19 cellular contexts compared by ENCODE assay signal in the genomic region with DNA sequence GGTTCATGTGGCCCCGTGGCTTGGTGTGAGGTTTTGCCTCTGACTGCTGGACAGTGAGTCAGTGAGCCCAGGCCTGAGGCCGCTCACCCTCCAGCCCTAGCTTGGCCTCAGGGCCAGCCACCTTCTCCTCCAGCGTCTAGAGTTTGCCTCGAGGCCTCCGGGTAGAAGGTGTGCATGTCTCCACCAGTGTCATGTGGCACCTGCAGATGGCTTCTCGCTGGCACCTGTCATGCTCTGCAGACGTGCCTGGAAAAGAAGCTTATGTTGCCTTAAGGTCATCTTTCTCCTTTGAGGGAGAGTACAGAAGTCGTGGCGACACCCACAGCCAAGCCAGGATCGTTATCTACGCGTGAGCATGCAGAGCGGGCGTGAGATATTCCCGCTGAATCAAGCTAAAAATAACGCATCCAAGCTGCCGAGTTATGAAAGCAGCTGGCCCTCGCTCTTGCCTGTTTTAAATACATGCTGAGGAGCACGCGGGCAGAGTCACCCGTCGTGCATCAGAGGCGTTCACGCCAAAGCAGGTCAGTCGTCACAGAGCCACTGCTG.
A peak's percentile ranks its signal among the peaks of the same experiment; 100 is the strongest.
DNase-seq lines count a peak whose midpoint lies in the region; TF ChIP-seq lines count a peak whose summit lies in the region.
"Had no signal": no experiment of that assay in that cellular context is flagged by ENCODE, and none has a peak within 500 bp of the region (broad histone marks: within the 10 kb centered on the region; RNA-seq: fewer than 3 reads in every experiment).

No MANE protein-coding gene starts in this region.

- H2AFZ ChIP-seq in parathyroid adenoma, result peak overlapping the region; percentile 38

- no peak overlapping the region for H3K9ac ChIP-seq in parathyroid adenoma
- H3K9ac ChIP-seq: BLaER1 had no signal

- DNase-seq in Ammon's horn (ENCODE audit: low spot score) (peak; percentile 67), RWPE1 (ENCODE audit: low spot score) (no peak), cardiac septum (ENCODE audit: low spot score) (peak; percentile 81), COR-L47 (lab: John Stamatoyannopoulos, UW) (no peak), NCI-H2227 (lab: John Stamatoyannopoulos, UW; ENCODE audit: unreplicated experiment) (no peak), NCI-H1048 (lab: John Stamatoyannopoulos, UW) (no peak)
- no peak for DNase-seq in activated CD4-positive, alpha-beta T cell treated with anti-CD3 and anti-CD28 coated beads, Interleukin-2, amount 10 ng/mL, durations not matched to agents 7 days and 5 days
- DNase-seq: activated CD4-positive, alpha-beta T cell treated with anti-CD3 and anti-CD28 coated beads, Interleukin-2, amount 50 U/mL, for 1 hour; activated CD8-positive, alpha-beta memory T cell treated with anti-CD3 and anti-CD28 coated beads, Interleukin-2, amount 50 U/mL, for 48 hours; activated naive CD4-positive, alpha-beta T cell; brain microvascular endothelial cell; erythroblast; NCI-H146; NCI-H345; pancreas; small intestine; stimulated activated CD4-positive, alpha-beta T cell treated with anti-CD3 and anti-CD28 coated beads, Interleukin-4, amount 100 ng/mL, for 24 hours had no signal

- H3K79me2 ChIP-seq in parathyroid adenoma, result no peaks in the 10 kb centered on the region

- no peaks in the 10 kb centered on the region for H3K4me1 ChIP-seq in parathyroid adenoma
- H3K4me1 ChIP-seq: pancreas had no signal

- no peaks in the 10 kb centered on the region for H3K9me3 ChIP-seq in parathyroid adenoma (ENCODE audit: control insufficient read depth, low read length)
- H3K9me3 ChIP-seq: BLaER1, pancreas had no signal

- no peaks in the 10 kb centered on the region for H3K4me1 Mint-ChIP-seq in activated CD4-positive, alpha-beta T cell treated with anti-CD3 and anti-CD28 coated beads, Interleukin-2, amount 10 ng/mL, durations not matched to agents 7 days and 5 days

- H3K27ac Mint-ChIP-seq in activated CD4-positive, alpha-beta T cell treated with anti-CD3 and anti-CD28 coated beads, Interleukin-2, amount 10 ng/mL, durations not matched to agents 7 days and 5 days, result no peak overlapping the region

- peak overlapping the region; percentile 35 for H3K4me2 ChIP-seq in parathyroid adenoma (ENCODE audit: low read length)

- no peak for TF ChIP-seq CTCF in RWPE1 (conservative IDR thresholded peaks at IDR 0.05; ENCODE audit: low read depth)
- no peak for TF ChIP-seq CTCF in parathyroid adenoma (IDR thresholded peaks at IDR 0.05)

- H3K36me3 ChIP-seq in parathyroid adenoma (ENCODE audit: control insufficient read depth, insufficient read depth, low read length), result no peaks in the 10 kb centered on the region
- H3K36me3 ChIP-seq: pancreas had no signal

- no peaks in the 10 kb centered on the region for H3K27me3 Mint-ChIP-seq in activated CD4-positive, alpha-beta T cell treated with anti-CD3 and anti-CD28 coated beads, Interleukin-2, amount 10 ng/mL, durations not matched to agents 7 days and 5 days

- CTCF ChIA-PET in RWPE1 (lab: Yijun Ruan, JAX), result interaction anchor here (0.6 to 1.0 kb wide), 3 partner anchors 26 to 279 kb away, joined by 3 to 8 read pairs (median 4); no protein-coding TSS in a partner anchor
- CTCF ChIA-PET in activated CD4-positive, alpha-beta T cell treated with anti-CD3 and anti-CD28 coated beads, Interleukin-2, amount 10 ng/mL, durations not matched to agents 7 days and 5 days (lab: Charles Lee), result no interaction called here

- H3K4me3 ChIP-seq in parathyroid adenoma (ENCODE audit: low read depth, low read length), result no peak overlapping the region
- H3K4me3 ChIP-seq: BLaER1, pancreas had no signal

- intact Hi-C loops in cardiac septum (cut with DNase I), result no loop called here

- H3K27me3 ChIP-seq in parathyroid adenoma (ENCODE audit: control insufficient read depth, insufficient read depth, low read length), result no peaks in the 10 kb centered on the region
- H3K27me3 ChIP-seq: BLaER1, brain microvascular endothelial cell, pancreas had no signal

- POLR2A ChIA-PET in RWPE1 (lab: Yijun Ruan, JAX; ENCODE audit: low non-redundant PET), result no interaction called here
- POLR2A ChIA-PET in activated CD4-positive, alpha-beta T cell treated with anti-CD3 and anti-CD28 coated beads, Interleukin-2, amount 10 ng/mL, durations not matched to agents 7 days and 5 days (lab: Charles Lee), result no interaction called here

- no peaks in the 10 kb centered on the region for H3K36me3 Mint-ChIP-seq in activated CD4-positive, alpha-beta T cell treated with anti-CD3 and anti-CD28 coated beads, Interleukin-2, amount 10 ng/mL, durations not matched to agents 7 days and 5 days (ENCODE audit: low read depth)

- H3K27ac ChIP-seq in RWPE1, result peak overlapping the region; percentile 26
- H3K27ac ChIP-seq in parathyroid adenoma, result peak overlapping the region; percentile 61
- H3K27ac ChIP-seq: BLaER1, brain microvascular endothelial cell, pancreas had no signal

- no peaks in the 10 kb centered on the region for H3K9me3 Mint-ChIP-seq in activated CD4-positive, alpha-beta T cell treated with anti-CD3 and anti-CD28 coated beads, Interleukin-2, amount 10 ng/mL, durations not matched to agents 7 days and 5 days

- no peak overlapping the region for H3K4me3 Mint-ChIP-seq in activated CD4-positive, alpha-beta T cell treated with anti-CD3 and anti-CD28 coated beads, Interleukin-2, amount 10 ng/mL, durations not matched to agents 7 days and 5 days

Comparison
In these comparisons a context has a peak if more than half of its experiments do, and no peak if none do; other contexts are left out.
1. DNase-seq: peak in Ammon's horn (single experiment) and cardiac septum (single experiment); none in RWPE1 (single experiment), activated CD4-positive, alpha-beta T cell treated with anti-CD3 and anti-CD28 coated beads, Interleukin-2, amount 10 ng/mL, durations not matched to agents 7 days and 5 days (single experiment), COR-L47 (single experiment), NCI-H2227 (single experiment) and NCI-H1048 (single experiment).